Comparison of ENCODE assay signal across 8 cellular contexts in the genomic region with DNA sequence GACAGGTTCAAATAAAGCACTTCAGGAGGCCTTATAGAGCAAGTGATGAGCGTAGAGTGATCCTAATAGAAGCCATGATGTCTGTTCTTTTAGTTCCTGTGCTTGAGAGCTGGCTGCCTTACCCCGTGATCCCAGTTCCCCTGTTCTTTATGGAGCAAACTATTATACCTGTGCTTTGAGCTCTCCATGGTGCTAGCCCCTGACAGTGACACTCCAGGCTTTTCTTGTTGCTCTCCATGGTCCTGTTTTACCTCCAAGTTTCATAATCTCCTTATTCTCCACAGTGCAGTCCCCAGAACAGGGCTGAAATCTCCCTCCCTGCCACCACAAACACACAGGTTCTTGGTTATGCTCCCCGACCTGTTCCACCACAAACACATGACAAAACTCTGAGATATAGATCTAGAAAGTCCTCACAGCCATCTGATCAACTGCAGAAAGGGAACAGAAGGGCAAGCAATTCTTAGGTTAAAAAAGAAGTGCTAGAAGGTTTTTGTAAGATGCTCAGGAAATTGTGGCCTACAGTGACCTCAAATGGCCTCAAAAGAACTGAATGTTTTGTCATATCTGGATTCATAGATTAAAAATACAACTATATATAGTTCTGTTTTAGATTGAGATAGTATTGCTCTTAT. TPM values are rescaled to one million over a fixed set of nuclear protein-coding genes. Genes with fewer than 3 reads are reported as not detected.
DNase-seq lines count a peak whose midpoint lies in the region; ATAC-seq, FAIRE-seq and TF ChIP-seq lines count a peak whose summit lies in the region.

No MANE protein-coding gene starts in this region.

- ATAC-seq in T-helper 17 cell (peak; percentile 30), HG02973 (IDR thresholded peaks at IDR 0.05; ENCODE audit: unreplicated experiment) (no peak), HG02759 (IDR thresholded peaks at IDR 0.05; ENCODE audit: unreplicated experiment) (no peak)
- peak; percentile 60 for ATAC-seq in stimulated activated naive CD8-positive, alpha-beta T cell treated with anti-CD3 and anti-CD28 coated beads, Interleukin-15, amount 100 ng/mL, for 72 hours

- peaks cover 70% of the 10 kb centered on the region for H3K27me3 Mint-ChIP-seq in T-helper 17 cell
- H3K27me3 Mint-ChIP-seq in stimulated activated naive CD8-positive, alpha-beta T cell treated with anti-CD3 and anti-CD28 coated beads, Interleukin-15, amount 100 ng/mL, for 72 hours: peaks cover 66% of the 10 kb centered on the region

- no peaks in the 10 kb centered on the region for H3K4me1 Mint-ChIP-seq in T-helper 17 cell
- H3K4me1 Mint-ChIP-seq in stimulated activated naive CD8-positive, alpha-beta T cell treated with anti-CD3 and anti-CD28 coated beads, Interleukin-15, amount 100 ng/mL, for 72 hours: no peaks in the 10 kb centered on the region

- H3K9me3 ChIP-seq in T-helper 17 cell (ENCODE audit: control insufficient read depth, low read length, poor library complexity, severe bottlenecking) (no peaks in the 10 kb centered on the region), kidney (ENCODE audit: control insufficient read depth in 1 of 2, low read length in 2 of 2) (no peaks in the 10 kb centered on the region)

- H3K9ac ChIP-seq in kidney (ENCODE audit: low read length in 2 of 2): no peak overlapping the region

- H3K36me3 ChIP-seq in kidney (ENCODE audit: control insufficient read depth in 1 of 2, insufficient read depth in 2 of 2, low read length in 2 of 2): no peaks in the 10 kb centered on the region

- H3K27ac ChIP-seq in kidney (ENCODE audit: low read depth in 2 of 2, low read length in 2 of 2): no peak overlapping the region

- peaks cover 0 to 5% of the 10 kb centered on the region in 2 donors for H3K9me3 Mint-ChIP-seq in stimulated activated naive CD8-positive, alpha-beta T cell treated with anti-CD3 and anti-CD28 coated beads, Interleukin-15, amount 100 ng/mL, for 72 hours

- no peak overlapping the region for H3K27ac Mint-ChIP-seq in T-helper 17 cell
- peak overlapping the region in 1 of 2 donors; percentile 2 for H3K27ac Mint-ChIP-seq in stimulated activated naive CD8-positive, alpha-beta T cell treated with anti-CD3 and anti-CD28 coated beads, Interleukin-15, amount 100 ng/mL, for 72 hours

- intact Hi-C loops in kidney (cut with DNase I): no loop called here

- TF ChIP-seq CTCF in AG10803 (conservative IDR thresholded peaks at IDR 0.05; ENCODE audit: low read length): no peak
- TF ChIP-seq CTCF in HFF-Myc (IDR thresholded peaks at IDR 0.05; ENCODE audit: low read depth, low read length, missing control alignments): no peak
- TF ChIP-seq CTCF in fibroblast of villous mesenchyme (IDR thresholded peaks at IDR 0.05; ENCODE audit: insufficient read depth, low read depth, low read length): no peak
- no peak for TF ChIP-seq CTCF in kidney (IDR thresholded peaks at IDR 0.05; ENCODE audit: borderline replicate concordance, extremely low read depth, insufficient read depth)

- H3K4me3 ChIP-seq in AG10803 (ENCODE audit: low read length) (no peak overlapping the region), HFF-Myc (replicated peaks; ENCODE audit: low read depth, low read length) (no peak overlapping the region), fibroblast of villous mesenchyme (ENCODE audit: low read depth, low read length) (no peak overlapping the region), kidney (ENCODE audit: low read length in 2 of 2) (no peak overlapping the region)

- peak; percentile 42 for DNase-seq in AG10803 (ENCODE audit: low read depth)
- DNase-seq in HFF-Myc (ENCODE audit: extremely low read depth, low read depth): peak; percentile 43
- no peak for DNase-seq in T-helper 17 cell
- DNase-seq in fibroblast of villous mesenchyme (ENCODE audit: low read depth): peak; percentile 77
- DNase-seq in stimulated activated naive CD8-positive, alpha-beta T cell treated with anti-CD3 and anti-CD28 coated beads, Interleukin-15, amount 100 ng/mL, for 72 hours: peak in 1 of 2 donors; percentile 26
- DNase-seq in kidney: no peak

- no peak overlapping the region for H3K4me3 Mint-ChIP-seq in T-helper 17 cell
- H3K4me3 Mint-ChIP-seq in stimulated activated naive CD8-positive, alpha-beta T cell treated with anti-CD3 and anti-CD28 coated beads, Interleukin-15, amount 100 ng/mL, for 72 hours: no peak overlapping the region

- no peak for FAIRE-seq in kidney (lab: Jason Lieb, UNC)

- no peaks in the 10 kb centered on the region for H3K4me1 ChIP-seq in kidney (ENCODE audit: control insufficient read depth in 1 of 2, insufficient read depth in 1 of 2, low read depth in 1 of 2, low read length in 2 of 2)

- peaks cover 3% of the 10 kb centered on the region for H3K36me3 Mint-ChIP-seq in T-helper 17 cell (ENCODE audit: low read depth)

RNA-seq across cellular contexts. Expression of a gene that starts 6.0 kb away (rescaled TPM):
- not detected for total RNA-seq in T-helper 17 cell
- not detected in 2 replicates for total RNA-seq in fibroblast of villous mesenchyme
- 25.8 TPM for total RNA-seq in kidney
- polyA plus RNA-seq in kidney (ENCODE audit: insufficient read depth, low read depth, low replicate concordance): 0.56 TPM

RNA-seq across cellular contexts. Expression of a gene that starts 27.3 kb away (rescaled TPM):
- total RNA-seq in T-helper 17 cell (not detected), fibroblast of villous mesenchyme (not detected in 2 replicates), kidney (142 TPM)
- 3.4 TPM for polyA plus RNA-seq in kidney (ENCODE audit: insufficient read depth, low read depth, low replicate concordance)

Comparison
In these comparisons a context has a peak if more than half of its experiments do, and no peak if none do; other contexts are left out.
1. DNase-seq: peak in AG10803 (single experiment), HFF-Myc (single experiment) and fibroblast of villous mesenchyme (single experiment); none in T-helper 17 cell (0 of 3) and kidney (single experiment).
2. ATAC-seq: peak in T-helper 17 cell (single experiment) and stimulated activated naive CD8-positive, alpha-beta T cell treated with anti-CD3 and anti-CD28 coated beads, Interleukin-15, amount 100 ng/mL, for 72 hours (single experiment); none in HG02973 (single experiment) and HG02759 (single experiment).
3. RNA of a gene that starts 6.0 kb away (total RNA-seq): 25.8 TPM in kidney (single experiment); not detected in T-helper 17 cell and not detected in fibroblast of villous mesenchyme; every median in the first group is over 10 times any median in the second.
4. RNA of a gene that starts 27.3 kb away (total RNA-seq): 142 TPM in kidney (single experiment); not detected in T-helper 17 cell and not detected in fibroblast of villous mesenchyme; every median in the first group is over 100 times any median in the second.